Comparison of ENCODE assay signal across 21 cellular contexts in the genomic region with DNA sequence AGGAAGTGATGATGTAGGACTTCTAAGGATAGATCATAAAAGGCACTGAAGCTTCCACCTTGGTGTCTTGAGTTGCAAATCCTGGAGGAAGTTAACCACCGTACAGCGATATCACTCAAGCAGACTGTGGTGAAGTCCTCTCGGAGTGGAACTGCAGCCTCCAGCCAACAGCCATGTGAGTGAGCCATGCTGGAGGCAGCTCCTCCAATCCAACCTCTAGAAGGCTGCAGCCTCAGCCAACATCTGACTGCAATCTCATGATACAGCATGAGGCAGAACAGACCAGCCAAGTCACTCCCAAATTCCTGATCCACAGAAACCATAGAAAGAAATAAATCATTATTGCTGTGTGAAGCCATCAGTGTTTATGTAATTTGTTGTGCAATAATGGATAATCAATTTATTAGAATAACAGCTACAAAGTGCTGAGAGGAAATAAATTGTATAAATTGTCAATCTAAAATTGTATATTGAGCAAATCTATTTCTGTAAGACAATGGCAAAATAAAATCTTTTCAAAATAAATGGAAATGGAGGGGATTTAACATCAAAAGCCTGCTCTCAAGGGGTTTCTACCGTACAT.
A peak's percentile ranks its signal among the peaks of the same experiment; 100 is the strongest.
DNase-seq lines count a peak whose midpoint lies in the region; ATAC-seq and TF ChIP-seq lines count a peak whose summit lies in the region.
"Had no signal": no experiment of that assay in that cellular context is flagged by ENCODE, and none has a peak within 500 bp of the region (broad histone marks: within the 10 kb centered on the region; RNA-seq: fewer than 3 reads in every experiment).

No MANE protein-coding gene starts in this region.

- no peak overlapping the region for H2BK5ac ChIP-seq in neuronal stem cell (ENCODE audit: low read length)

- 89 to 97% methylated on average over 4 of the region's 4 CpGs for WGBS in endodermal cell (ENCODE audit: insufficient coverage in 1 of 2, insufficient read length in 1 of 2), 2 experiments
- WGBS in neuronal stem cell (ENCODE audit: extremely low coverage in 2 of 2, insufficient read length in 2 of 2, insufficient replicate concordance in 1 of 2), 2 donors, result no CpG with 5 or more reads among the region's 4 CpGs

- H3K23ac ChIP-seq in neuronal stem cell (ENCODE audit: low read depth, low read length, poor library complexity), result no peak overlapping the region

- H3K36me3 Mint-ChIP-seq in natural killer cell (no peaks in the 10 kb centered on the region), endodermal cell (ENCODE audit: low read depth) (no peaks in the 10 kb centered on the region)
- peaks cover 7% of the 10 kb centered on the region for H3K36me3 Mint-ChIP-seq in natural killer cell treated with Interleukin-12 subunit alpha and Interleukin-12 subunit beta and Interleukin-15 and Interleukin-18, amount 100 ng/mL, for 72 hours
- H3K36me3 Mint-ChIP-seq: CD4-positive, CD25-positive, alpha-beta regulatory T cell had no signal

- no peak overlapping the region for H3K9ac ChIP-seq in endodermal cell (ENCODE audit: extremely low read depth, low read length, poor library complexity, severe bottlenecking)
- H3K9ac ChIP-seq in neuronal stem cell (ENCODE audit: low read depth, low read length, poor library complexity), result no peak overlapping the region
- H3K9ac ChIP-seq: KMS-11 had no signal

- no peak overlapping the region for H3K27ac Mint-ChIP-seq in natural killer cell
- H3K27ac Mint-ChIP-seq in natural killer cell treated with Interleukin-12 subunit alpha and Interleukin-12 subunit beta and Interleukin-15 and Interleukin-18, amount 100 ng/mL, for 72 hours, result no peak overlapping the region
- H3K27ac Mint-ChIP-seq in endodermal cell, result no peak overlapping the region

- H3K79me1 ChIP-seq in neuronal stem cell (ENCODE audit: low read depth, low read length), result no peaks in the 10 kb centered on the region

- H3K4me1 Mint-ChIP-seq in natural killer cell (peaks cover 1 to 4% of the 10 kb centered on the region in 2 donors), endodermal cell (no peaks in the 10 kb centered on the region)
- peaks cover under 1% of the 10 kb centered on the region in 2 donors for H3K4me1 Mint-ChIP-seq in natural killer cell treated with Interleukin-12 subunit alpha and Interleukin-12 subunit beta and Interleukin-15 and Interleukin-18, amount 100 ng/mL, for 72 hours (ENCODE audit: low read depth in 2 of 2)

- TF ChIP-seq CTCF in natural killer cell (IDR thresholded peaks at IDR 0.05), result no peak
- no peak for TF ChIP-seq CTCF in endodermal cell (conservative IDR thresholded peaks at IDR 0.05)
- TF ChIP-seq CTCF in foreskin keratinocyte (conservative IDR thresholded peaks at IDR 0.05), result no peak

- H3K9me3 ChIP-seq in endodermal cell (ENCODE audit: control insufficient read depth, low read length) (no peaks in the 10 kb centered on the region), neuronal stem cell (replicated peaks in 1 of 2; ENCODE audit: control insufficient read depth in 2 of 2, insufficient read depth in 1 of 2, low read depth in 1 of 2, low read length in 2 of 2) (peaks cover 0 to 2% of the 10 kb centered on the region in 2 donors)

- H3K4ac ChIP-seq in neuronal stem cell (ENCODE audit: low read length), result no peak overlapping the region

- intact Hi-C loops in natural killer cell (cut with micrococcal nuclease), result no loop called here

- H3K4me2 ChIP-seq in neuronal stem cell (ENCODE audit: insufficient read depth, low read length, poor library complexity, severe bottlenecking), result no peak overlapping the region
- H3K4me2 ChIP-seq: KMS-11 had no signal

- no peaks in the 10 kb centered on the region for H3K36me3 ChIP-seq in endodermal cell (ENCODE audit: control insufficient read depth, insufficient read depth, low read length)
- no peaks in the 10 kb centered on the region for H3K36me3 ChIP-seq in neuronal stem cell (replicated peaks in 1 of 2; ENCODE audit: control insufficient read depth in 2 of 2, insufficient read depth in 2 of 2, low read length in 2 of 2)

- H3K4me3 Mint-ChIP-seq in natural killer cell, result no peak overlapping the region
- no peak overlapping the region for H3K4me3 Mint-ChIP-seq in natural killer cell treated with Interleukin-12 subunit alpha and Interleukin-12 subunit beta and Interleukin-15 and Interleukin-18, amount 100 ng/mL, for 72 hours
- H3K4me3 Mint-ChIP-seq in endodermal cell, result no peak overlapping the region
- H3K4me3 Mint-ChIP-seq: CD4-positive, CD25-positive, alpha-beta regulatory T cell had no signal

- H3K27ac ChIP-seq in endodermal cell (ENCODE audit: low read depth, low read length) (no peak overlapping the region), neuronal stem cell (replicated peaks; ENCODE audit: low read length) (no peak overlapping the region), foreskin keratinocyte (no peak overlapping the region)
- H3K27ac ChIP-seq: KMS-11, RWPE1 had no signal

- no peak for ATAC-seq in natural killer cell
- ATAC-seq in natural killer cell treated with Interleukin-12 subunit alpha and Interleukin-12 subunit beta and Interleukin-15 and Interleukin-18, amount 100 ng/mL, for 72 hours, result no peak
- ATAC-seq in foreskin keratinocyte, result no peak
- no peak for ATAC-seq in GM21723 (IDR thresholded peaks at IDR 0.05; ENCODE audit: unreplicated experiment)

- H3K4me3 ChIP-seq in endodermal cell (ENCODE audit: low read length), result no peak overlapping the region
- no peak overlapping the region for H3K4me3 ChIP-seq in neuronal stem cell (ENCODE audit: low read length in 2 of 2)

- H3K27me3 ChIP-seq in endodermal cell (ENCODE audit: control insufficient read depth, insufficient read depth, low read length, poor library complexity, severe bottlenecking) (peaks cover 23% of the 10 kb centered on the region), neuronal stem cell (ENCODE audit: control insufficient read depth in 3 of 3, insufficient read depth in 3 of 3, low read depth in 1 of 3, low read length in 3 of 3) (no peaks in the 10 kb centered on the region), foreskin keratinocyte (peaks cover 5% of the 10 kb centered on the region)

- H3K18ac ChIP-seq in neuronal stem cell (ENCODE audit: low read length), result peak overlapping the region; percentile 31

- no peak overlapping the region for H2BK15ac ChIP-seq in neuronal stem cell (ENCODE audit: low read length)

- H2BK12ac ChIP-seq in neuronal stem cell (ENCODE audit: low read length), result no peak overlapping the region

- no peak overlapping the region for H4K91ac ChIP-seq in neuronal stem cell (ENCODE audit: low read depth, low read length, poor library complexity)

- H3K9me3 Mint-ChIP-seq in natural killer cell (no peaks in the 10 kb centered on the region), endodermal cell (no peaks in the 10 kb centered on the region)
- no peaks in the 10 kb centered on the region for H3K9me3 Mint-ChIP-seq in natural killer cell treated with Interleukin-12 subunit alpha and Interleukin-12 subunit beta and Interleukin-15 and Interleukin-18, amount 100 ng/mL, for 72 hours

- H3K14ac ChIP-seq in neuronal stem cell (ENCODE audit: low read length), result no peak overlapping the region

- DNase-seq in natural killer cell (peak; percentile 13), endodermal cell (peak; percentile 32), neuronal stem cell (ENCODE audit: low spot score) (no peak), ureter (ENCODE audit: low spot score) (peak; percentile 31), foreskin keratinocyte (no peak), GF-D8 (lab: John Stamatoyannopoulos, UW) (no peak)
- DNase-seq in natural killer cell treated with Interleukin-12 subunit alpha and Interleukin-12 subunit beta and Interleukin-15 and Interleukin-18, amount 100 ng/mL, for 72 hours (ENCODE audit: low spot score), result no peak
- DNase-seq: CD4-positive, CD25-positive, alpha-beta regulatory T cell; EL; MV-4-11; NCI-H1105 treated with DMSO at 0.1 percent for 48 hours; NCI-H2029 treated with DMSO at 0.1 percent for 48 hours; NCI-H2171; NCI-H345; NCI-H524; NCI-H774; NK-92 treated with Interleukin-12 subunit alpha and Interleukin-12 subunit beta, amount 100 ng/mL, for 24 hours; SHP77 treated with DMSO at 0.1 percent for 48 hours had no signal

- H4K8ac ChIP-seq in neuronal stem cell (ENCODE audit: low read depth, low read length), result no peak overlapping the region

- H2BK120ac ChIP-seq in neuronal stem cell (ENCODE audit: low read depth, low read length), result no peak overlapping the region

- no peak overlapping the region for H2AFZ ChIP-seq in neuronal stem cell (ENCODE audit: low read length)

- H2AK5ac ChIP-seq in neuronal stem cell (ENCODE audit: low read depth, low read length), result no peak overlapping the region

- H3K4me1 ChIP-seq in endodermal cell (ENCODE audit: control insufficient read depth, insufficient read depth, low read length) (no peaks in the 10 kb centered on the region), neuronal stem cell (ENCODE audit: control insufficient read depth in 2 of 2, insufficient read depth in 1 of 2, low read depth in 1 of 2, low read length in 2 of 2) (peaks cover under 1 to 3% of the 10 kb centered on the region in 2 donors), foreskin keratinocyte (peaks cover 7% of the 10 kb centered on the region)

- peaks cover 21 to 42% of the 10 kb centered on the region in 2 donors for H3K27me3 Mint-ChIP-seq in natural killer cell (ENCODE audit: low read depth in 2 of 2)
- peaks cover 15 to 16% of the 10 kb centered on the region in 2 donors for H3K27me3 Mint-ChIP-seq in natural killer cell treated with Interleukin-12 subunit alpha and Interleukin-12 subunit beta and Interleukin-15 and Interleukin-18, amount 100 ng/mL, for 72 hours
- H3K27me3 Mint-ChIP-seq in endodermal cell (ENCODE audit: insufficient read depth), result peaks cover 23% of the 10 kb centered on the region

Comparison
In these comparisons a context has a peak if more than half of its experiments do, and no peak if none do; other contexts are left out.
1. DNase-seq: peak in natural killer cell (single experiment), endodermal cell (single experiment) and ureter (single experiment); none in natural killer cell treated with Interleukin-12 subunit alpha and Interleukin-12 subunit beta and Interleukin-15 and Interleukin-18, amount 100 ng/mL, for 72 hours (single experiment), neuronal stem cell (single experiment), foreskin keratinocyte (0 of 2) and GF-D8 (single experiment).